In genomic region chr5:62305358-62305714, GRCh38 we compare ENCODE assay signal across 8 cellular contexts. TPM values are rescaled to one million over a fixed set of nuclear protein-coding genes. Genes with fewer than 3 reads are reported as not detected.
DNase-seq lines count a peak whose midpoint lies in the region; ATAC-seq and TF ChIP-seq lines count a peak whose summit lies in the region.

No MANE protein-coding gene starts in this region.

- peak overlapping the region; percentile 67 for H3K4me3 Mint-ChIP-seq in activated T-cell treated with anti-CD3 and anti-CD28 coated beads, Interleukin-2, amount 50 U/mL, for 24 hours
- peak overlapping the region; percentile 87 for H3K4me3 Mint-ChIP-seq in activated naive CD8-positive, alpha-beta T cell

- peak overlapping the region; percentile 99 for H3K27ac Mint-ChIP-seq in activated T-cell treated with anti-CD3 and anti-CD28 coated beads, Interleukin-2, amount 50 U/mL, for 24 hours
- peak overlapping the region; percentile 100 for H3K27ac Mint-ChIP-seq in activated naive CD8-positive, alpha-beta T cell

- H3K9me3 Mint-ChIP-seq in activated T-cell treated with anti-CD3 and anti-CD28 coated beads, Interleukin-2, amount 50 U/mL, for 24 hours: peaks cover 3% of the 10 kb centered on the region
- H3K9me3 Mint-ChIP-seq in activated naive CD8-positive, alpha-beta T cell (ENCODE audit: low read depth): no peaks in the 10 kb centered on the region

- H3K4me1 Mint-ChIP-seq in activated T-cell treated with anti-CD3 and anti-CD28 coated beads, Interleukin-2, amount 50 U/mL, for 24 hours (ENCODE audit: low read depth): peaks cover 58% of the 10 kb centered on the region
- peaks cover 51% of the 10 kb centered on the region for H3K4me1 Mint-ChIP-seq in activated naive CD8-positive, alpha-beta T cell (ENCODE audit: low read depth)

- 33 to 36% methylated on average over 4 of the region's 4 CpGs for WGBS in testis, 2 donors

- H3K4me1 ChIP-seq in testis: peaks cover 5% of the 10 kb centered on the region

- no peaks in the 10 kb centered on the region for H3K9me3 ChIP-seq in testis

- H3K27me3 ChIP-seq in kidney epithelial cell (ENCODE audit: control insufficient read depth, insufficient read depth, low read length): no peaks in the 10 kb centered on the region
- H3K27me3 ChIP-seq in testis: no peaks in the 10 kb centered on the region

- ATAC-seq in GM21825 (IDR thresholded peaks at IDR 0.05; ENCODE audit: unreplicated experiment): no peak

- no peak for TF ChIP-seq CTCF in kidney epithelial cell (IDR thresholded peaks at IDR 0.05; ENCODE audit: insufficient read depth, low read length, poor library complexity, severe bottlenecking)
- no peak for TF ChIP-seq CTCF in testis (IDR thresholded peaks at IDR 0.05)

- TF ChIP-seq POLR2A in testis (IDR thresholded peaks at IDR 0.05): no peak

- peak overlapping the region; percentile 93 for H3K27ac ChIP-seq in testis

- peak overlapping the region; percentile 99 for H3K4me3 ChIP-seq in kidney epithelial cell (ENCODE audit: low read depth, low read length)
- H3K4me3 ChIP-seq in testis: peak overlapping the region; percentile 93 to 96

- H3K36me3 ChIP-seq in kidney epithelial cell (ENCODE audit: control insufficient read depth, insufficient read depth, low read length) (no peaks in the 10 kb centered on the region), testis (ENCODE audit: low read depth, missing control alignments) (no peaks in the 10 kb centered on the region)

- no peaks in the 10 kb centered on the region for H3K27me3 Mint-ChIP-seq in activated T-cell treated with anti-CD3 and anti-CD28 coated beads, Interleukin-2, amount 50 U/mL, for 24 hours
- no peaks in the 10 kb centered on the region for H3K27me3 Mint-ChIP-seq in activated naive CD8-positive, alpha-beta T cell

- DNase-seq in activated T-cell treated with anti-CD3 and anti-CD28 coated beads, Interleukin-2, amount 50 U/mL, for 24 hours: no peak
- DNase-seq in activated T-cell treated with anti-CD3 and anti-CD28 coated beads, Interleukin-2, amount 50 U/mL, for 1 hour: no peak
- no peak for DNase-seq in kidney epithelial cell (ENCODE audit: low read depth)
- DNase-seq in testis: no peak
- no peak for DNase-seq in NCI-H187 (lab: John Stamatoyannopoulos, UW)
- DNase-seq in glomerular visceral epithelial cell (ENCODE audit: extremely low spot score): no peak

- peaks cover 39% of the 10 kb centered on the region for H3K36me3 Mint-ChIP-seq in activated T-cell treated with anti-CD3 and anti-CD28 coated beads, Interleukin-2, amount 50 U/mL, for 24 hours (ENCODE audit: low read depth)
- peaks cover 5% of the 10 kb centered on the region for H3K36me3 Mint-ChIP-seq in activated naive CD8-positive, alpha-beta T cell

- intact Hi-C loops in testis (cut with DNase I; ENCODE audit: low total_unique reads): no loop called here

RNA-seq across cellular contexts. Expression of gene KIF2A, which starts 0.7 kb away (rescaled TPM):
- 51.3 and 53.4 TPM in 2 replicates for total RNA-seq in kidney epithelial cell
- total RNA-seq in testis: 10 to 100 TPM; 80.0 to 86.5 TPM
- 91.5 TPM for polyA plus RNA-seq in testis (ENCODE audit: insufficient read depth, low read depth, low replicate concordance)
